Comparison of ENCODE assay signal across 23 cellular contexts in genomic region chr10:132786279-132786528, GRCh38. TPM values are rescaled to one million over a fixed set of nuclear protein-coding genes. Genes with fewer than 3 reads are reported as not detected.
DNase-seq lines count a peak whose midpoint lies in the region; ATAC-seq lines count a peak whose summit lies in the region.
"Had no signal": no experiment of that assay in that cellular context is flagged by ENCODE, and none has a peak within 500 bp of the region (broad histone marks: within the 10 kb centered on the region; RNA-seq: fewer than 3 reads in every experiment).

No MANE protein-coding gene starts in this region.

- DNase-seq in iPS-NIHi7 (ENCODE audit: extremely low spot score), result no peak
- DNase-seq in germinal center (ENCODE audit: low spot score), result no peak
- no peak for DNase-seq in sciatic nerve (ENCODE audit: low spot score)
- DNase-seq: activated CD4-positive, alpha-beta T cell treated with anti-CD3 and anti-CD28 coated beads, Interleukin-2, amount 10 ng/mL, durations not matched to agents 24 days and 14 days; activated naive CD4-positive, alpha-beta T cell treated with anti-CD3 and anti-CD28 coated beads for 36 hours; amniotic stem cell; Calu3; HCEC 1CT; left colon; NCI-H1694 treated with DMSO at 0.1 percent for 48 hours; NCI-H69; testis had no signal

- peak overlapping the region; percentile 4 for H3K4me3 ChIP-seq in rectal smooth muscle tissue (ENCODE audit: low read length)

- H3K36me3 ChIP-seq in ES-I3 (ENCODE audit: insufficient read depth, low read length) (no peaks in the 10 kb centered on the region), rectal smooth muscle tissue (ENCODE audit: control insufficient read depth, insufficient read depth, low read length) (peaks cover 13% of the 10 kb centered on the region)
- H3K36me3 ChIP-seq: prostate gland had no signal

- H3K4me1 ChIP-seq in ES-I3 (ENCODE audit: insufficient read depth, low read length), result peaks cover 11% of the 10 kb centered on the region
- no peaks in the 10 kb centered on the region for H3K4me1 ChIP-seq in rectal smooth muscle tissue (ENCODE audit: control insufficient read depth, insufficient read depth, low read length)

- ATAC-seq in GM18870 (IDR thresholded peaks at IDR 0.05; ENCODE audit: unreplicated experiment) (no peak), sciatic nerve (no peak)
- ATAC-seq: left colon had no signal

- peaks cover 12% of the 10 kb centered on the region for H3K27me3 ChIP-seq in layer of hippocampus (ENCODE audit: control insufficient read depth, insufficient read depth, low read length)
- peaks cover 9% of the 10 kb centered on the region for H3K27me3 ChIP-seq in rectal smooth muscle tissue (ENCODE audit: control insufficient read depth, insufficient read depth, low read length)
- H3K27me3 ChIP-seq: testis had no signal

- H3K27ac ChIP-seq in angular gyrus (ENCODE audit: low read depth, low read length) (peak overlapping the region; percentile 82), layer of hippocampus (ENCODE audit: low read depth, low read length) (peak overlapping the region; percentile 78), rectal smooth muscle tissue (ENCODE audit: low read depth, low read length) (no peak overlapping the region)
- H3K27ac ChIP-seq: prostate gland, testis had no signal

- H3K9ac ChIP-seq in ES-I3 (ENCODE audit: low read depth, low read length) (peak overlapping the region; percentile 24; the same call in 1 of the 2 replicates), rectal smooth muscle tissue (ENCODE audit: low read length) (no peak overlapping the region)

- intact Hi-C loops in sciatic nerve (cut with DNase I), result loop anchor here (5.0 kb wide), 1 partner anchor 134 kb away; no protein-coding TSS in a partner anchor

- H3K9me3 ChIP-seq in ES-I3 (ENCODE audit: control insufficient read depth, insufficient read depth, low read length), result no peaks in the 10 kb centered on the region
- H3K9me3 ChIP-seq: prostate gland, testis had no signal

RNA-seq across cellular contexts. Expression of gene NKX6-2, which starts 0.3 kb away (rescaled TPM):
- 2.1 TPM for total RNA-seq in sciatic nerve
- total RNA-seq: activated CD4-positive, alpha-beta T cell treated with anti-CD3 and anti-CD28 coated beads, Interleukin-2, amount 10 ng/mL, durations not matched to agents 24 days and 14 days; activated naive CD4-positive, alpha-beta T cell treated with anti-CD3 and anti-CD28 coated beads for 36 hours; Calu3; cardiac septum; dermis blood vessel endothelial cell; left colon; LHCN-M2; mononuclear cell; skeletal muscle tissue had no signal
